In genomic region chr22:38201718-38202436, GRCh38 we compare ENCODE assay signal across 8 cellular contexts. TPM values are rescaled to one million over a fixed set of nuclear protein-coding genes. Genes with fewer than 3 reads are reported as not detected.
DNase-seq lines count a peak whose midpoint lies in the region; ATAC-seq and TF ChIP-seq lines count a peak whose summit lies in the region.

TSS of gene MAFF (plus strand) at chr22:38201994. CDS start at chr22:38213854, 11,860 bp downstream.

- H3K4me1 Mint-ChIP-seq in CD14-positive monocyte (peaks cover 34% of the 10 kb centered on the region), endodermal cell (peaks cover 8% of the 10 kb centered on the region)

- H3K4me3 Mint-ChIP-seq in CD14-positive monocyte (peak within 1 kb of the TSS; percentile 89 to 90), endodermal cell (peak within 1 kb of the TSS; percentile 72)

- H3K4me3 ChIP-seq in endodermal cell (ENCODE audit: low read length) = peak within 1 kb of the TSS; percentile 83

- H3K27me3 Mint-ChIP-seq in CD14-positive monocyte (ENCODE audit: low read depth in 3 of 3) (peaks cover 14 to 39% (median 23%) of the 10 kb centered on the region in 3 donors), endodermal cell (ENCODE audit: insufficient read depth) (peaks cover 11% of the 10 kb centered on the region)

- H3K4me1 ChIP-seq in endodermal cell (ENCODE audit: control insufficient read depth, insufficient read depth, low read length) = no peaks in the 10 kb centered on the region

- no peaks in the 10 kb centered on the region for H3K9me3 Mint-ChIP-seq in CD14-positive monocyte
- H3K9me3 Mint-ChIP-seq in endodermal cell = no peaks in the 10 kb centered on the region

- TF ChIP-seq CTCF in CD14-positive monocyte (IDR thresholded peaks at IDR 0.05) (no peak), endodermal cell (conservative IDR thresholded peaks at IDR 0.05) (no peak)

- H3K9ac ChIP-seq in endodermal cell (ENCODE audit: extremely low read depth, low read length, poor library complexity, severe bottlenecking) = peak within 1 kb of the TSS; percentile 93

- peak within 1 kb of the TSS; percentile 74 to 94 (median 90) for H3K27ac Mint-ChIP-seq in CD14-positive monocyte
- peak within 1 kb of the TSS; percentile 95 for H3K27ac Mint-ChIP-seq in endodermal cell

- H3K36me3 Mint-ChIP-seq in CD14-positive monocyte (peaks cover 0 to 2% of the 10 kb centered on the region in 2 donors), endodermal cell (ENCODE audit: low read depth) (no peaks in the 10 kb centered on the region)

- H3K9me3 ChIP-seq in endodermal cell (ENCODE audit: control insufficient read depth, low read length) = no peaks in the 10 kb centered on the region

- WGBS in endodermal cell (ENCODE audit: insufficient coverage in 1 of 2, insufficient read length in 1 of 2), 2 experiments = 0 to 1% methylated on average over 24 to 85 of the region's 85 CpGs

- H3K27me3 ChIP-seq in endodermal cell (ENCODE audit: control insufficient read depth, insufficient read depth, low read length, poor library complexity, severe bottlenecking) = peaks cover 6% of the 10 kb centered on the region

- DNase-seq in CD14-positive monocyte (ENCODE audit: low spot score) (peak; percentile 97), HS-27A (ENCODE audit: low read depth) (peak; percentile 88), NOMO-1 treated with dmso at 0.1 percent for 144 hours (lab: John Stamatoyannopoulos, UW; ENCODE audit: unreplicated experiment) (peak; percentile 74), endodermal cell (peak; percentile 99), mesenteric fat pad (ENCODE audit: low spot score) (peak; percentile 99)
- peak; percentile 62 for DNase-seq in activated CD8-positive, alpha-beta memory T cell treated with anti-CD3 and anti-CD28 coated beads, Interleukin-2, amount 50 U/mL, for 24 hours (ENCODE audit: extremely low read depth)
- DNase-seq in stimulated activated CD8-positive, alpha-beta memory T cell treated with anti-CD3 and anti-CD28 coated beads, Interleukin-12 subunit alpha, Interleukin-12 subunit beta, amount 100 ng/mL, for 4 hours (ENCODE audit: low read depth) = peak; percentile 88

- peak within 1 kb of the TSS; percentile 95 for H3K27ac ChIP-seq in endodermal cell (ENCODE audit: low read depth, low read length)

- peak; percentile 50 for ATAC-seq in GM19372 (IDR thresholded peaks at IDR 0.05; ENCODE audit: low read depth, unreplicated experiment)

- intact Hi-C loops in CD14-positive monocyte (cut with micrococcal nuclease) = loop anchor here in 1 of 2 donors (2.0 to 5.0 kb wide), 2 partner anchors 21 to 55 kb away; partner anchors contain the start of gene PLA2G6

- H3K36me3 ChIP-seq in endodermal cell (ENCODE audit: control insufficient read depth, insufficient read depth, low read length) = no peaks in the 10 kb centered on the region

RNA-seq across cellular contexts. Expression of gene MAFF, which starts in this region (rescaled TPM):
- 1 to 10 TPM; 1.5 to 2.0 TPM for polyA plus RNA-seq in CD14-positive monocyte
- 1 to 10 TPM; 4.7 to 5.5 TPM for total RNA-seq in endodermal cell
- polyA plus RNA-seq in endodermal cell (2013, experiment 1 of 2) = 6.1 TPM
- polyA plus RNA-seq in endodermal cell (2013, experiment 2 of 2) = 5.5 TPM
- 101 TPM for total RNA-seq in mesenteric fat pad

Comparison
In these comparisons a context has a peak if more than half of its experiments do, and no peak if none do; other contexts are left out.
1. Peak in every context shown above with its lines: DNase-seq, ATAC-seq, H3K4me3 ChIP-seq and H3K27ac ChIP-seq.
2. RNA of gene MAFF (total RNA-seq): 101 TPM in mesenteric fat pad (single experiment); 4.7 to 5.5 TPM in endodermal cell; every median in the first group is over 10 times any median in the second.